ENCODE assay signal across 8 cellular contexts in the genomic region with DNA sequence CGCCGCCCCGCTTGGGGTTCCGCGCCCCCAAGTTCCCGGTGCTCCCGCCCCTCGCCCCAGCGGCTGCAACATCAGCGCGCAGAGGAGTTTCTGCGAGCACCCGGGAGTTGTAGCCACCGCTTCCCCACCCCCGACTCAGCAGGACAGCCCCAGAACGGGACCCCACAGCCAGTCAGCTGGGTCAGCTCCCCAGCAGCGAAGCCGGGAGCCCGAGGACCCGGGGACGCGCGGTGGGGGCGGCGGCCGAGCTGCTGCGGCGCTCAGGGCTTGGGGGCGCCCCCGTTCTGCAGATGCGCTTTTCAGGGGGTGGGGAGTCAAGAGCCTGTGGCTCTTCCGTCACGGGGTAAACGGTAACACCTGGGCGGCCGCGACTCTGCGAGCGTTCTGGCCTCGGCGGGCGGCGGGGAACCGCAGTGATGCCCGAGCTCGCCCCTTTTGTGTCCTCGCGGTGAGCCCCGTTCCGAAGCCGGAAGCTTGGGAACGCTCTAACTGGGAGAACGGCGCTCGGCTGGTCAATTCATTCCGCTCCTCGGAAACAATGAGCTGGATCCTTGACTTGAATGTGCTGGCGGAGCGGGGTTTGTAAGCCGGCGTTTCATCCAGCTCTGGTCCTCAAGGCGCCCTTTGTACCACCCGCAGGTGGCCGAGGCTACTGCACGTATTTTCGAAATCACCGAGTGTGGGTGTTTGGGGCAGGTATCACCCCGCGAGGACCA.
DNase-seq lines count a peak whose midpoint lies in the region; ATAC-seq and TF ChIP-seq lines count a peak whose summit lies in the region.

No MANE protein-coding gene starts in this region.

- H3K36me3 ChIP-seq in mucosa of rectum (ENCODE audit: control insufficient read depth in 2 of 2, insufficient read depth in 2 of 2, low read length in 2 of 2): no peaks in the 10 kb centered on the region

- H3K9ac ChIP-seq in mucosa of rectum (ENCODE audit: low read depth in 1 of 2, low read length in 2 of 2): peak overlapping the region; percentile 54 to 84

- peaks cover 18% of the 10 kb centered on the region for H3K4me1 Mint-ChIP-seq in stimulated activated effector memory CD8-positive, alpha-beta T cell treated with anti-CD3 and anti-CD28 coated beads, Interleukin-12 subunit alpha, Interleukin-12 subunit beta, amount 100 ng/mL, for 72 hours

- ATAC-seq in GM18873 (IDR thresholded peaks at IDR 0.05; ENCODE audit: low FRiP score, unreplicated experiment) (peak; percentile 75), HG03135 (IDR thresholded peaks at IDR 0.05; ENCODE audit: unreplicated experiment) (peak; percentile 69)
- peak; percentile 81 for ATAC-seq in stimulated activated effector memory CD8-positive, alpha-beta T cell treated with anti-CD3 and anti-CD28 coated beads, Interleukin-12 subunit alpha, Interleukin-12 subunit beta, amount 100 ng/mL, for 72 hours

- H3K27ac Mint-ChIP-seq in stimulated activated effector memory CD8-positive, alpha-beta T cell treated with anti-CD3 and anti-CD28 coated beads, Interleukin-12 subunit alpha, Interleukin-12 subunit beta, amount 100 ng/mL, for 72 hours: peak overlapping the region; percentile 90

- H3K4me3 Mint-ChIP-seq in stimulated activated effector memory CD8-positive, alpha-beta T cell treated with anti-CD3 and anti-CD28 coated beads, Interleukin-12 subunit alpha, Interleukin-12 subunit beta, amount 100 ng/mL, for 72 hours: peak overlapping the region; percentile 86

- H3K4me3 ChIP-seq in AG10803 (ENCODE audit: low read length): peak overlapping the region; percentile 57
- H3K4me3 ChIP-seq in epithelial cell of esophagus (ENCODE audit: low read length): peak overlapping the region; percentile 53
- peak overlapping the region; percentile 78 to 79 for H3K4me3 ChIP-seq in mucosa of rectum (ENCODE audit: low read length in 2 of 2)

- no peaks in the 10 kb centered on the region for H3K9me3 Mint-ChIP-seq in stimulated activated effector memory CD8-positive, alpha-beta T cell treated with anti-CD3 and anti-CD28 coated beads, Interleukin-12 subunit alpha, Interleukin-12 subunit beta, amount 100 ng/mL, for 72 hours

- no peaks in the 10 kb centered on the region for H3K36me3 Mint-ChIP-seq in stimulated activated effector memory CD8-positive, alpha-beta T cell treated with anti-CD3 and anti-CD28 coated beads, Interleukin-12 subunit alpha, Interleukin-12 subunit beta, amount 100 ng/mL, for 72 hours

- no peaks in the 10 kb centered on the region for H3K9me3 ChIP-seq in mucosa of rectum (ENCODE audit: control insufficient read depth in 2 of 2, low read length in 2 of 2)

- H3K27ac ChIP-seq in mucosa of rectum (ENCODE audit: low read depth in 2 of 2, low read length in 2 of 2): peak overlapping the region; percentile 88 to 89

- peak; percentile 33 for TF ChIP-seq CTCF in AG10803 (conservative IDR thresholded peaks at IDR 0.05; ENCODE audit: low read length)
- TF ChIP-seq CTCF in epithelial cell of esophagus (IDR thresholded peaks at IDR 0.05; ENCODE audit: insufficient read depth, low read depth, low read length, missing control alignments): peak; percentile 52

- no peaks in the 10 kb centered on the region for H3K27me3 ChIP-seq in mucosa of rectum (ENCODE audit: control insufficient read depth in 2 of 2, insufficient read depth in 2 of 2, low read length in 2 of 2)

- H3K4me1 ChIP-seq in mucosa of rectum (ENCODE audit: control insufficient read depth in 2 of 2, insufficient read depth in 2 of 2, low read length in 2 of 2): peaks cover 15 to 24% of the 10 kb centered on the region in 2 donors

- DNase-seq in AG10803 (ENCODE audit: low read depth) (peak; percentile 44), NCI-H510A treated with DMSO at 0.1 percent for 48 hours (lab: John Stamatoyannopoulos, UW) (peak; percentile 45), epithelial cell of esophagus (ENCODE audit: low read depth) (peak; percentile 79)
- peak; percentile 53 for DNase-seq in activated CD8-positive, alpha-beta memory T cell treated with anti-CD3 and anti-CD28 coated beads, Interleukin-2, amount 50 U/mL, for 4 hours
- DNase-seq in stimulated activated effector memory CD8-positive, alpha-beta T cell treated with anti-CD3 and anti-CD28 coated beads, Interleukin-12 subunit alpha, Interleukin-12 subunit beta, amount 100 ng/mL, for 72 hours (ENCODE audit: low spot score in 2 of 2): peak; percentile 48 to 85

Comparison
In these comparisons a context has a peak if more than half of its experiments do, and no peak if none do; other contexts are left out.
1. Peak in every context shown above with its lines: DNase-seq, ATAC-seq, H3K4me3 ChIP-seq and H3K27ac ChIP-seq.